ENCODE assay signal across 13 cellular contexts in genomic region chr9:136667217-136667939, GRCh38. TPM values are rescaled to one million over a fixed set of nuclear protein-coding genes. Genes with fewer than 3 reads are reported as not detected.
A peak's percentile ranks its signal among the peaks of the same experiment; 100 is the strongest.
DNase-seq lines count a peak whose midpoint lies in the region; ATAC-seq and TF ChIP-seq lines count a peak whose summit lies in the region.
"Had no signal": no experiment of that assay in that cellular context is flagged by ENCODE, and none has a peak within 500 bp of the region (broad histone marks: within the 10 kb centered on the region; RNA-seq: fewer than 3 reads in every experiment).

No MANE protein-coding gene starts in this region.

- ATAC-seq in Right ventricle myocardium inferior (no peak), lung (ENCODE audit: insufficient read depth, low FRiP score) (no peak), upper lobe of right lung (no peak), GM18517 (IDR thresholded peaks at IDR 0.05; ENCODE audit: unreplicated experiment) (no peak), HG03097 (IDR thresholded peaks at IDR 0.05; ENCODE audit: low FRiP score, unreplicated experiment) (no peak)
- no peak for ATAC-seq in central memory CD8-positive, alpha-beta T cell (replicated peaks; ENCODE audit: extremely low read depth, poor library complexity, severe bottlenecking)
- ATAC-seq in activated CD4-positive, CD25-positive, alpha-beta regulatory T cell treated with anti-CD3 and anti-CD28 coated beads, Interleukin-2, amount 50 U/mL, for 24 hours, result no peak

- DNase-seq in cardiac muscle cell (ENCODE audit: low read depth in 1 of 2, low spot score in 1 of 2) (no peak), Right ventricle myocardium inferior (ENCODE audit: missing footprints) (no peak), lung (ENCODE audit: low spot score) (no peak), upper lobe of right lung (no peak)
- DNase-seq in central memory CD8-positive, alpha-beta T cell (ENCODE audit: low spot score in 2 of 2), result no peak
- DNase-seq: activated B cell treated with CpG ODN at 0.5 μM for 24 hours; activated CD8-positive, alpha-beta memory T cell treated with anti-CD3 and anti-CD28 coated beads, Interleukin-2, amount 50 U/mL, for 4 hours; activated naive CD4-positive, alpha-beta T cell treated with anti-CD3 and anti-CD28 coated beads, Interleukin-2, amount 50 U/mL, for 16 hours; occipital lobe; stimulated activated CD4-positive, alpha-beta T cell treated with anti-CD3 and anti-CD28 coated beads, Interleukin-12 subunit alpha, Interleukin-12 subunit beta, amount 100 ng/mL, for 4 hours had no signal

- peaks cover 35% of the 10 kb centered on the region for H3K27me3 Mint-ChIP-seq in central memory CD8-positive, alpha-beta T cell

- H3K27ac ChIP-seq in cardiac muscle cell (peak overlapping the region; percentile 32), lung (ENCODE audit: low read depth in 1 of 2, low read length in 1 of 2) (peak overlapping the region; percentile 76 to 89), upper lobe of right lung (peak overlapping the region; percentile 83)

- peak overlapping the region; percentile 4 for H3K4me3 Mint-ChIP-seq in central memory CD8-positive, alpha-beta T cell

- intact Hi-C loops in Right ventricle myocardium inferior (cut with DNase I), result no loop called here
- intact Hi-C loops in upper lobe of right lung (cut with DNase I), result no loop called here

- H3K36me3 Mint-ChIP-seq in central memory CD8-positive, alpha-beta T cell (ENCODE audit: insufficient read depth), result peaks cover 1% of the 10 kb centered on the region

- no peak overlapping the region for H3K4me3 ChIP-seq in cardiac muscle cell
- H3K4me3 ChIP-seq in lung, result peak overlapping the region; percentile 65
- H3K4me3 ChIP-seq in upper lobe of right lung, result peak overlapping the region; percentile 50

- H3K27me3 ChIP-seq in cardiac muscle cell (no peaks in the 10 kb centered on the region), lung (ENCODE audit: control insufficient read depth, insufficient read depth) (no peaks in the 10 kb centered on the region), upper lobe of right lung (peaks cover 16% of the 10 kb centered on the region)

- peaks cover 12% of the 10 kb centered on the region for H3K4me1 ChIP-seq in cardiac muscle cell (ENCODE audit: low read depth)
- H3K4me1 ChIP-seq in lung (ENCODE audit: control insufficient read depth in 2 of 2, insufficient read depth in 2 of 2, low read length in 2 of 2), result no peaks in the 10 kb centered on the region
- H3K4me1 ChIP-seq in upper lobe of right lung, result peaks cover 8% of the 10 kb centered on the region

- no peak for TF ChIP-seq CTCF in cardiac muscle cell (IDR thresholded peaks at IDR 0.05; ENCODE audit: low read depth, low read length)
- no peak for TF ChIP-seq CTCF in lung (IDR thresholded peaks at IDR 0.05; ENCODE audit: control extremely low read depth, extremely low read depth)
- TF ChIP-seq CTCF in upper lobe of right lung (IDR thresholded peaks at IDR 0.05), result no peak

- H3K27ac Mint-ChIP-seq in central memory CD8-positive, alpha-beta T cell (ENCODE audit: low read depth), result no peak overlapping the region
- H3K27ac Mint-ChIP-seq: activated B cell treated with CpG ODN at 0.5 μM for 24 hours had no signal

- H3K9me3 ChIP-seq in cardiac muscle cell (ENCODE audit: low read depth), result no peaks in the 10 kb centered on the region
- H3K9me3 ChIP-seq in lung (ENCODE audit: control insufficient read depth in 2 of 2, insufficient read depth in 1 of 2, low read length in 1 of 2), result peaks cover 0 to 3% of the 10 kb centered on the region in 2 donors
- H3K9me3 ChIP-seq in upper lobe of right lung, result no peaks in the 10 kb centered on the region

- H3K9me3 Mint-ChIP-seq in central memory CD8-positive, alpha-beta T cell, result no peaks in the 10 kb centered on the region
- H3K9me3 Mint-ChIP-seq: activated B cell treated with CpG ODN at 0.5 μM for 24 hours had no signal

- H3K4me1 Mint-ChIP-seq in central memory CD8-positive, alpha-beta T cell, result peaks cover 6% of the 10 kb centered on the region

- 60 to 65% methylated on average over 20 to 21 of the region's 21 CpGs for WGBS in lung, 2 donors

- H3K36me3 ChIP-seq in cardiac muscle cell, result no peaks in the 10 kb centered on the region
- H3K36me3 ChIP-seq in lung (ENCODE audit: control insufficient read depth in 2 of 2, insufficient read depth in 2 of 2, low read length in 2 of 2), result peaks cover 0 to 31% of the 10 kb centered on the region in 2 donors
- H3K36me3 ChIP-seq in upper lobe of right lung, result peaks cover 10% of the 10 kb centered on the region

RNA-seq across cellular contexts. Expression of gene EGFL7, which starts 4.7 kb away (rescaled TPM):
- total RNA-seq in cardiac muscle cell (64.1 and 82.9 TPM in 2 replicates), Right ventricle myocardium inferior (72.0 TPM), lung (100 to 1,000 TPM; 128 to 177 TPM), upper lobe of right lung (302 TPM)
- polyA plus RNA-seq in cardiac muscle cell (50.9 and 90.0 TPM in 2 replicates), lung (100 to 1,000 TPM; 275 to 379 TPM)
- total RNA-seq: activated B cell treated with CpG ODN at 0.5 μM for 24 hours had no signal

RNA-seq across cellular contexts. Expression of gene AGPAT2, which starts 19.9 kb away (rescaled TPM):
- total RNA-seq in cardiac muscle cell (59.0 and 72.5 TPM in 2 replicates), Right ventricle myocardium inferior (57.9 TPM), lung (100 to 1,000 TPM in 1 of 2 donors, 10 to 100 TPM in 1; 81.7 to 184 TPM), upper lobe of right lung (117 TPM)
- polyA plus RNA-seq in cardiac muscle cell (103 and 104 TPM in 2 replicates), lung (100 to 1,000 TPM; 169 to 277 TPM)

RNA-seq across cellular contexts. Expression of gene DIPK1B, which starts 45.0 kb away (rescaled TPM):
- total RNA-seq in cardiac muscle cell, result 163 and 188 TPM in 2 replicates
- 162 and 190 TPM in 2 replicates for polyA plus RNA-seq in cardiac muscle cell
- 16.4 TPM for total RNA-seq in Right ventricle myocardium inferior
- total RNA-seq in lung, result 10 to 100 TPM; 14.5 to 26.7 TPM
- polyA plus RNA-seq in lung, result 10 to 100 TPM; 12.5 to 13.3 TPM
- 17.7 TPM for total RNA-seq in upper lobe of right lung

Comparison
In these comparisons a context has a peak if more than half of its experiments do, and no peak if none do; other contexts are left out.
1. H3K27ac ChIP-seq: peak in every context shown above with its lines; median percentile 83 in upper lobe of right lung; 82 in lung; 32 in cardiac muscle cell.